ENCODE assay signal across 8 cellular contexts in genomic region chr12:122471324-122472226, GRCh38. TPM values are rescaled to one million over a fixed set of nuclear protein-coding genes. Genes with fewer than 3 reads are reported as not detected.
DNase-seq lines count a peak whose midpoint lies in the region; ATAC-seq and TF ChIP-seq lines count a peak whose summit lies in the region.

No MANE protein-coding gene starts in this region.

- H3K27me3 ChIP-seq in smooth muscle cell (ENCODE audit: low read depth), result no peaks in the 10 kb centered on the region

- no peaks in the 10 kb centered on the region for H3K36me3 ChIP-seq in smooth muscle cell (ENCODE audit: low read depth)

- H3F3A ChIP-seq in smooth muscle cell (ENCODE audit: low read depth), result no peaks in the 10 kb centered on the region

- H3K79me2 ChIP-seq in smooth muscle cell (ENCODE audit: low read depth), result no peaks in the 10 kb centered on the region

- H3K27ac ChIP-seq in smooth muscle cell (ENCODE audit: low read depth), result peak overlapping the region; percentile 67

- peak overlapping the region; percentile 42 for H3K9ac ChIP-seq in smooth muscle cell (ENCODE audit: low read depth)

- no peaks in the 10 kb centered on the region for H3K9me3 ChIP-seq in smooth muscle cell (replicated peaks; ENCODE audit: low read depth)

- WGBS in smooth muscle cell (ENCODE audit: low lambda C conversion rate), result 59% methylated on average over 3 of the region's 3 CpGs

- no peak overlapping the region for H2AFZ ChIP-seq in smooth muscle cell (ENCODE audit: low read depth)

- no peak for ATAC-seq in HG03139 (IDR thresholded peaks at IDR 0.05; ENCODE audit: unreplicated experiment)

- H3K4me3 ChIP-seq in smooth muscle cell, result no peak overlapping the region

- peak; percentile 63 for TF ChIP-seq CTCF in GM20000 (IDR thresholded peaks at IDR 0.05; ENCODE audit: extremely low read depth, missing control alignments)
- peak; percentile 76 for TF ChIP-seq CTCF in smooth muscle cell (IDR thresholded peaks at IDR 0.05; ENCODE audit: borderline replicate concordance, insufficient read depth, poor library complexity, severe bottlenecking)

- H3K4me1 ChIP-seq in smooth muscle cell (ENCODE audit: low read depth), result no peaks in the 10 kb centered on the region

- H4K20me1 ChIP-seq in smooth muscle cell (ENCODE audit: low read depth), result no peaks in the 10 kb centered on the region

- DNase-seq in CD1c-positive myeloid dendritic cell (ENCODE audit: extremely low spot score) (peak; percentile 77), GM20000 (ENCODE audit: low spot score) (peak; percentile 42), NCI-H446 treated with DMSO at 0.1 percent for 48 hours (lab: John Stamatoyannopoulos, UW) (peak; percentile 31), astrocyte of the hippocampus (ENCODE audit: low read depth, low spot score) (peak; percentile 78), iPS-NIHi7 (ENCODE audit: extremely low spot score) (peak; percentile 34), smooth muscle cell (lab: John Stamatoyannopoulos, UW; ENCODE audit: unreplicated experiment) (no peak)
- no peak for DNase-seq in stimulated activated CD4-positive, alpha-beta T cell treated with anti-CD3 and anti-CD28 coated beads, Interleukin-12 subunit alpha, Interleukin-12 subunit beta, amount 100 ng/mL, for 4 hours

- H3K4me2 ChIP-seq in smooth muscle cell, result peak overlapping the region; percentile 57

RNA-seq across cellular contexts. Expression of gene ZCCHC8, which starts 29.2 kb away (rescaled TPM):
- 19.5 and 20.6 TPM in 2 replicates for total RNA-seq in smooth muscle cell
- 8.8 and 13.9 TPM in 2 replicates for polyA plus RNA-seq in smooth muscle cell

RNA-seq across cellular contexts. Expression of gene CLIP1, which starts 49.1 kb away (rescaled TPM):
- total RNA-seq in smooth muscle cell, result 40.4 and 42.2 TPM in 2 replicates
- polyA plus RNA-seq in smooth muscle cell, result 15.3 and 24.0 TPM in 2 replicates

RNA-seq across cellular contexts. Expression of gene RSRC2, which starts 55.2 kb away (rescaled TPM):
- total RNA-seq in smooth muscle cell, result 108 and 118 TPM in 2 replicates
- polyA plus RNA-seq in smooth muscle cell, result 60.9 and 65.9 TPM in 2 replicates

RNA-seq across cellular contexts. Expression of gene KNTC1, which starts 55.5 kb away (rescaled TPM):
- 22.7 and 26.2 TPM in 2 replicates for total RNA-seq in smooth muscle cell
- polyA plus RNA-seq in smooth muscle cell, result 9.1 and 13.5 TPM in 2 replicates

Comparison
In these comparisons a context has a peak if more than half of its experiments do, and no peak if none do; other contexts are left out.
1. DNase-seq: peak in CD1c-positive myeloid dendritic cell (single experiment), GM20000 (single experiment), NCI-H446 treated with DMSO at 0.1 percent for 48 hours (single experiment), astrocyte of the hippocampus (single experiment) and iPS-NIHi7 (single experiment); none in smooth muscle cell (single experiment) and stimulated activated CD4-positive, alpha-beta T cell treated with anti-CD3 and anti-CD28 coated beads, Interleukin-12 subunit alpha, Interleukin-12 subunit beta, amount 100 ng/mL, for 4 hours (single experiment).